ENCODE assay signal across 21 cellular contexts in genomic region chr3:105800320-105800719, GRCh38.
DNase-seq lines count a peak whose midpoint lies in the region; ATAC-seq and TF ChIP-seq lines count a peak whose summit lies in the region.
"Had no signal": no experiment of that assay in that cellular context is flagged by ENCODE, and none has a peak within 500 bp of the region (broad histone marks: within the 10 kb centered on the region; RNA-seq: fewer than 3 reads in every experiment).

No MANE protein-coding gene starts in this region.

- peak; percentile 30 for ATAC-seq in activated naive CD8-positive, alpha-beta T cell treated with anti-CD3 and anti-CD28 coated beads, Interleukin-2, amount 50 U/mL, for 24 hours
- no peak for ATAC-seq in natural killer cell
- ATAC-seq: left lobe of liver had no signal

- peaks cover 84% of the 10 kb centered on the region for H3K4me1 Mint-ChIP-seq in activated T-cell treated with anti-CD3 and anti-CD28 coated beads, Interleukin-2, amount 50 U/mL, for 24 hours (ENCODE audit: low read depth)
- peaks cover 86% of the 10 kb centered on the region for H3K4me1 Mint-ChIP-seq in activated naive CD8-positive, alpha-beta T cell treated with anti-CD3 and anti-CD28 coated beads, Interleukin-2, amount 50 U/mL, for 24 hours
- H3K4me1 Mint-ChIP-seq in natural killer cell = peaks cover 74 to 75% of the 10 kb centered on the region in 2 donors

- H3K27ac Mint-ChIP-seq in activated T-cell treated with anti-CD3 and anti-CD28 coated beads, Interleukin-2, amount 50 U/mL, for 24 hours = peak overlapping the region; percentile 71
- H3K27ac Mint-ChIP-seq in activated naive CD8-positive, alpha-beta T cell treated with anti-CD3 and anti-CD28 coated beads, Interleukin-2, amount 50 U/mL, for 24 hours = peak overlapping the region; percentile 79
- H3K27ac Mint-ChIP-seq in natural killer cell = peak overlapping the region; percentile 50 to 66

- no peaks in the 10 kb centered on the region for H3K36me3 ChIP-seq in HUES48 (ENCODE audit: control insufficient read depth, insufficient read depth, low read length)
- H3K36me3 ChIP-seq: ascending aorta, transverse colon had no signal

- peaks cover 4% of the 10 kb centered on the region for H3K9me3 Mint-ChIP-seq in activated T-cell treated with anti-CD3 and anti-CD28 coated beads, Interleukin-2, amount 50 U/mL, for 24 hours
- peaks cover 8% of the 10 kb centered on the region for H3K9me3 Mint-ChIP-seq in activated naive CD8-positive, alpha-beta T cell treated with anti-CD3 and anti-CD28 coated beads, Interleukin-2, amount 50 U/mL, for 24 hours
- H3K9me3 Mint-ChIP-seq in natural killer cell = no peaks in the 10 kb centered on the region

- no peaks in the 10 kb centered on the region for H3K27me3 ChIP-seq in HUES48 (ENCODE audit: control insufficient read depth, insufficient read depth, low read length)
- H3K27me3 ChIP-seq: ascending aorta, transverse colon had no signal

- H3K4me3 Mint-ChIP-seq in activated T-cell treated with anti-CD3 and anti-CD28 coated beads, Interleukin-2, amount 50 U/mL, for 24 hours = no peak overlapping the region
- no peak overlapping the region for H3K4me3 Mint-ChIP-seq in activated naive CD8-positive, alpha-beta T cell treated with anti-CD3 and anti-CD28 coated beads, Interleukin-2, amount 50 U/mL, for 24 hours
- H3K4me3 Mint-ChIP-seq in natural killer cell = no peak overlapping the region

- no peaks in the 10 kb centered on the region for H3K9me3 ChIP-seq in HUES48 (ENCODE audit: control insufficient read depth, insufficient read depth, low read length)
- H3K9me3 ChIP-seq: transverse colon had no signal

- intact Hi-C loops in natural killer cell (cut with micrococcal nuclease) = no loop called here

- no peak for DNase-seq in activated T-cell treated with anti-CD3 and anti-CD28 coated beads, Interleukin-2, amount 50 U/mL, for 24 hours
- DNase-seq in activated T-cell treated with anti-CD3 and anti-CD28 coated beads for 4 hours (no peak), natural killer cell (no peak), islet precursor cell (no peak), amniotic stem cell (lab: John Stamatoyannopoulos, UW) (no peak), NCI-H1436 treated with DMSO at 0.1 percent for 48 hours (lab: John Stamatoyannopoulos, UW) (no peak)
- no peak for DNase-seq in activated naive CD8-positive, alpha-beta T cell treated with anti-CD3 and anti-CD28 coated beads, Interleukin-2, amount 50 U/mL, for 24 hours
- DNase-seq: H7; NCI-H1048; NCI-H2029 treated with DMSO at 0.1 percent for 48 hours; NCI-H446 treated with DMSO at 0.1 percent for 48 hours; NK-92 treated with Interleukin-12 subunit alpha and Interleukin-12 subunit beta, amount 100 ng/mL, for 24 hours; nucleus accumbens; retina; stimulated activated naive CD4-positive, alpha-beta T cell; T-helper 1 cell; transverse colon had no signal

- peaks cover 59% of the 10 kb centered on the region for H3K4me1 ChIP-seq in HUES48 (ENCODE audit: control insufficient read depth, insufficient read depth, low read length)
- H3K4me1 ChIP-seq: ascending aorta had no signal

- peak overlapping the region; percentile 4 for H3K27ac ChIP-seq in HUES48 (ENCODE audit: low read depth, low read length)
- H3K27ac ChIP-seq: ascending aorta, C4-2B, transverse colon had no signal

- peaks cover 80% of the 10 kb centered on the region for H3K36me3 Mint-ChIP-seq in activated T-cell treated with anti-CD3 and anti-CD28 coated beads, Interleukin-2, amount 50 U/mL, for 24 hours (ENCODE audit: low read depth)
- H3K36me3 Mint-ChIP-seq in activated naive CD8-positive, alpha-beta T cell treated with anti-CD3 and anti-CD28 coated beads, Interleukin-2, amount 50 U/mL, for 24 hours (ENCODE audit: low read depth) = peaks cover 66% of the 10 kb centered on the region
- H3K36me3 Mint-ChIP-seq in natural killer cell = no peaks in the 10 kb centered on the region

- no peak overlapping the region for H3K4me3 ChIP-seq in HUES48 (ENCODE audit: low read depth, low read length)
- H3K4me3 ChIP-seq: ascending aorta, transverse colon had no signal

- no peak for TF ChIP-seq CTCF in natural killer cell (IDR thresholded peaks at IDR 0.05)

- H3K9ac ChIP-seq in HUES48 (ENCODE audit: low read depth, low read length) = no peak overlapping the region

- no peaks in the 10 kb centered on the region for H3K27me3 Mint-ChIP-seq in activated T-cell treated with anti-CD3 and anti-CD28 coated beads, Interleukin-2, amount 50 U/mL, for 24 hours
- no peaks in the 10 kb centered on the region for H3K27me3 Mint-ChIP-seq in activated naive CD8-positive, alpha-beta T cell treated with anti-CD3 and anti-CD28 coated beads, Interleukin-2, amount 50 U/mL, for 24 hours
- H3K27me3 Mint-ChIP-seq in natural killer cell (ENCODE audit: low read depth in 2 of 2) = no peaks in the 10 kb centered on the region
